ENCODE assay signal across 1 cellular context in genomic region chr1:30773722-30774121, GRCh38.
TF ChIP-seq lines count a peak whose summit lies in the region.

No MANE protein-coding gene starts in this region.

TF ChIP-seq in IMR-90, 13 proteins besides CTCF, POLR2A, EP300 and RAD21:
- TF ChIP-seq RFX5 (IDR thresholded peaks at IDR 0.05; ENCODE audit: low read depth, low read length), result no peak
- TF ChIP-seq MAFK (IDR thresholded peaks at IDR 0.05; ENCODE audit: low read depth, low read length), result no peak
- no peak for TF ChIP-seq MXI1 (IDR thresholded peaks at IDR 0.05; ENCODE audit: borderline replicate concordance, low read depth, low read length)
- TF ChIP-seq CHD1 (IDR thresholded peaks at IDR 0.05; ENCODE audit: low read depth, low read length), result no peak
- TF ChIP-seq ELK1 (IDR thresholded peaks at IDR 0.05; ENCODE audit: borderline replicate concordance, low read depth, low read length), result no peak
- TF ChIP-seq BHLHE40 (IDR thresholded peaks at IDR 0.05; ENCODE audit: low read depth, low read length), result no peak
